14 cellular contexts compared by ENCODE assay signal in genomic region chr12:113235976-113236375, GRCh38.
DNase-seq lines count a peak whose midpoint lies in the region; TF ChIP-seq lines count a peak whose summit lies in the region.
"Had no signal": no experiment of that assay in that cellular context is flagged by ENCODE, and none has a peak within 500 bp of the region (broad histone marks: within the 10 kb centered on the region; RNA-seq: fewer than 3 reads in every experiment).

No MANE protein-coding gene starts in this region.

- H3K9me3 Mint-ChIP-seq in dendritic cell treated with granulocyte-macrophage colony-stimulating factor and Interleukin-4, amounts not matched to agents 40 ng/mL and 50 ng/mL, for 4 days: no peaks in the 10 kb centered on the region
- H3K9me3 Mint-ChIP-seq: memory B cell had no signal

- H3K9me2 ChIP-seq in OCI-LY1 (ENCODE audit: low read depth, low read length): no peaks in the 10 kb centered on the region

- no peak overlapping the region for H2AFZ ChIP-seq in OCI-LY1 (ENCODE audit: low read length)

- H4K20me1 ChIP-seq in OCI-LY1 (ENCODE audit: insufficient read depth, low read length): no peaks in the 10 kb centered on the region

- no peak overlapping the region for H3K4me3 ChIP-seq in OCI-LY1 (ENCODE audit: low read depth, low read length, poor library complexity, severe bottlenecking)
- no peak overlapping the region for H3K4me3 ChIP-seq in mucosa of rectum (ENCODE audit: low read length in 2 of 2)
- no peak overlapping the region for H3K4me3 ChIP-seq in subcutaneous abdominal adipose tissue (ENCODE audit: low read depth in 1 of 5, low read length in 5 of 5)

- peaks cover 99% of the 10 kb centered on the region for H3K4me1 Mint-ChIP-seq in dendritic cell treated with granulocyte-macrophage colony-stimulating factor and Interleukin-4, amounts not matched to agents 40 ng/mL and 50 ng/mL, for 4 days (ENCODE audit: low read depth)

- peak overlapping the region; percentile 13 for H3K4me3 Mint-ChIP-seq in dendritic cell treated with granulocyte-macrophage colony-stimulating factor and Interleukin-4, amounts not matched to agents 40 ng/mL and 50 ng/mL, for 4 days
- H3K4me3 Mint-ChIP-seq: memory B cell had no signal

- intact Hi-C loops in dendritic cell treated with granulocyte-macrophage colony-stimulating factor and Interleukin-4, amounts not matched to agents 40 ng/mL and 50 ng/mL, for 4 days (cut with micrococcal nuclease): no loop called here

- peak overlapping the region; percentile 40 for H3K27ac Mint-ChIP-seq in dendritic cell treated with granulocyte-macrophage colony-stimulating factor and Interleukin-4, amounts not matched to agents 40 ng/mL and 50 ng/mL, for 4 days

- 0 out of 2 replicates have a peak, but pooled peaks cover 6% of the 10 kb centered on the region for H3K79me2 ChIP-seq in OCI-LY1 (ENCODE audit: insufficient read depth, low read length)

- H3K4me2 ChIP-seq in OCI-LY1 (ENCODE audit: low read length): no peak overlapping the region

- H3F3A ChIP-seq in OCI-LY1 (ENCODE audit: insufficient read depth, low read length): 0 out of 2 replicates have a peak, but pooled peaks cover 2% of the 10 kb centered on the region

- H3K36me3 ChIP-seq in OCI-LY1 (ENCODE audit: insufficient read depth, low read length) (peaks cover 95% of the 10 kb centered on the region), mucosa of rectum (ENCODE audit: control insufficient read depth in 2 of 2, insufficient read depth in 2 of 2, low read length in 2 of 2) (peaks cover 35 to 36% of the 10 kb centered on the region in 2 donors), subcutaneous abdominal adipose tissue (ENCODE audit: control insufficient read depth in 5 of 5, insufficient read depth in 5 of 5, low read length in 5 of 5) (peaks cover 0 to 57% (median 29%) of the 10 kb centered on the region in 5 donors)

- no peaks in the 10 kb centered on the region for H3K27me3 Mint-ChIP-seq in dendritic cell treated with granulocyte-macrophage colony-stimulating factor and Interleukin-4, amounts not matched to agents 40 ng/mL and 50 ng/mL, for 4 days
- H3K27me3 Mint-ChIP-seq: memory B cell had no signal

- H3K9ac ChIP-seq in OCI-LY1 (ENCODE audit: low read length) (no peak overlapping the region), mucosa of rectum (ENCODE audit: low read depth in 1 of 2, low read length in 2 of 2) (peak overlapping the region in 1 of 2 donors; percentile 28), subcutaneous abdominal adipose tissue (ENCODE audit: low read length in 5 of 5) (no peak overlapping the region)

- DNase-seq in hippocampal formation (lab: John Stamatoyannopoulos, UW) (no peak), epidermal melanocyte (ENCODE audit: insufficient read length, low spot score) (no peak)
- DNase-seq in stimulated activated CD4-positive, alpha-beta T cell treated with anti-CD3 and anti-CD28 coated beads, Interleukin-4, amount 100 ng/mL, for 4 hours: no peak
- DNase-seq: cortex of kidney; MM.1S; NCI-H187 treated with DMSO at 0.1 percent for 48 hours; NCI-H446 treated with DMSO at 0.1 percent for 48 hours; stimulated activated naive CD4-positive, alpha-beta T cell treated with Interleukin-2 at 50 U/mL for 16 hours; T-helper 1 cell had no signal

- no peaks in the 10 kb centered on the region for H3K27me3 ChIP-seq in OCI-LY1 (ENCODE audit: insufficient read depth, low read length)
- H3K27me3 ChIP-seq in mucosa of rectum (ENCODE audit: control insufficient read depth in 2 of 2, insufficient read depth in 2 of 2, low read length in 2 of 2): no peaks in the 10 kb centered on the region
- no peaks in the 10 kb centered on the region for H3K27me3 ChIP-seq in subcutaneous abdominal adipose tissue (ENCODE audit: control insufficient read depth in 5 of 5, insufficient read depth in 4 of 5, low read length in 5 of 5)

- no peak for TF ChIP-seq CTCF in OCI-LY1 (IDR thresholded peaks at IDR 0.05; ENCODE audit: low read length)

- H3K9me3 ChIP-seq in OCI-LY1 (ENCODE audit: low read length) (no peaks in the 10 kb centered on the region), mucosa of rectum (ENCODE audit: control insufficient read depth in 2 of 2, low read length in 2 of 2) (no peaks in the 10 kb centered on the region), subcutaneous abdominal adipose tissue (ENCODE audit: control insufficient read depth in 5 of 5, low read length in 5 of 5) (no peaks in the 10 kb centered on the region)

- H3K36me3 Mint-ChIP-seq in dendritic cell treated with granulocyte-macrophage colony-stimulating factor and Interleukin-4, amounts not matched to agents 40 ng/mL and 50 ng/mL, for 4 days (ENCODE audit: low read depth): peaks cover 84% of the 10 kb centered on the region

- H3K27ac ChIP-seq in OCI-LY1 (ENCODE audit: low read depth, low read length, poor library complexity, severe bottlenecking) (peak overlapping the region; percentile 31), mucosa of rectum (ENCODE audit: low read depth in 2 of 2, low read length in 2 of 2) (peak overlapping the region; percentile 91 to 93), subcutaneous abdominal adipose tissue (ENCODE audit: low read depth, low read length) (peak overlapping the region; percentile 23)

- H3K4me1 ChIP-seq in OCI-LY1 (ENCODE audit: insufficient read depth, low read length, severe bottlenecking): peaks cover 71% of the 10 kb centered on the region
- peaks cover 53 to 68% of the 10 kb centered on the region in 2 donors for H3K4me1 ChIP-seq in mucosa of rectum (ENCODE audit: control insufficient read depth in 2 of 2, insufficient read depth in 2 of 2, low read length in 2 of 2)
- H3K4me1 ChIP-seq in subcutaneous abdominal adipose tissue (ENCODE audit: control insufficient read depth in 5 of 5, insufficient read depth in 5 of 5, low read length in 5 of 5): peaks cover 16 to 88% (median 73%) of the 10 kb centered on the region in 5 donors

Comparison
In these comparisons a context has a peak if more than half of its experiments do, and no peak if none do; other contexts are left out.
1. H3K27ac ChIP-seq: peak in every context shown above with its lines; median percentile 92 in mucosa of rectum; 31 in OCI-LY1; 23 in subcutaneous abdominal adipose tissue.